In genomic region chr18:67476585-67476984, GRCh38 we compare ENCODE assay signal across 12 cellular contexts.
"Had no signal": no experiment of that assay in that cellular context is flagged by ENCODE, and none has a peak within 500 bp of the region (broad histone marks: within the 10 kb centered on the region; RNA-seq: fewer than 3 reads in every experiment).

No MANE protein-coding gene starts in this region.

- H3K9me3 ChIP-seq: left lung, pancreas, stomach, thoracic aorta had no signal

- ATAC-seq: gastroesophageal sphincter, left lung, pancreas had no signal

- DNase-seq: activated CD4-positive, alpha-beta memory T cell treated with anti-CD3 and anti-CD28 coated beads, Interleukin-2, amount 10 ng/mL, durations not matched to agents 7 days and 5 days; activated naive CD8-positive, alpha-beta T cell treated with anti-CD3 and anti-CD28 coated beads, Interleukin-2, amount 10 ng/mL, durations not matched to agents 7 days and 5 days; activated T-cell treated with anti-CD3 and anti-CD28 coated beads, Interleukin-2, amount 50 U/mL, for 48 hours; left lung; mesendoderm; pancreas; stimulated activated CD4-positive, alpha-beta T cell treated with anti-CD3 and anti-CD28 coated beads, Interleukin-4, amount 100 ng/mL, for 1 hour; stomach; T1000 had no signal

- H3K36me3 ChIP-seq: gastroesophageal sphincter, left lung, pancreas, stomach, thoracic aorta had no signal

- H3K4me1 ChIP-seq: gastroesophageal sphincter, left lung, pancreas had no signal

- H3K27me3 ChIP-seq: gastroesophageal sphincter, left lung, stomach had no signal

- H3K27ac ChIP-seq: gastroesophageal sphincter, left lung, pancreas, stomach, thoracic aorta, VCaP had no signal

- H3K4me3 ChIP-seq: gastroesophageal sphincter, left lung, pancreas, stomach, thoracic aorta had no signal
